In the genomic region with DNA sequence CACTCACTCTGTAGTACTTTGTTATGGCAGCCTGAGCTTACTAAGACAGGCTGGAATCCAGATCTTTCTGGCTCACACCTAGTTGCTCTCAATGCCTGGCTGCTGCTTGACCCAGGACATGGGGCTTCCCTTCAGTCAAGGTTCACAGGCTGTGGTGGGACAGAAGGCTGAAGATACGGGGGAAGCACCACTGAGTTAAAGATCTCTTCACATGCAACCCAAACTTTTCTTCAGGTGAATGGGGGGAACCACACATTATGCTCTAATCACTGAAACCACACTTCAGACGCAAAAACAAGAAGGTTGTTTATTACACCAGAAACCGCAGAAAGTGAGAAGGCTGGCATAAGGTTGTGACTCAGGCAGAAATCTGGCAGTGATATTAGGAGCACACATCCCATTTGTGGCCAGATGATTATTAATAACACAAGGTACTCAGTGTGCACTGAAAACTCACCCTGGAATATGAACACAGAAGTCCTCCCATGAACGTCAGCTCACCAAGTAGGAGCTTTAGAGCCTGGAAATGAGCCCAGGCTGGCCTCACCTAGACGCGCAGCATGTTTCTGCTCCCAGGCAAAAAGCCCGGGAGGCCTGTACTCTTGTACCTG, we compare ENCODE assay signal across 13 cellular contexts.
DNase-seq lines count a peak whose midpoint lies in the region; ATAC-seq and TF ChIP-seq lines count a peak whose summit lies in the region.
"Had no signal": no experiment of that assay in that cellular context is flagged by ENCODE, and none has a peak within 500 bp of the region (broad histone marks: within the 10 kb centered on the region; RNA-seq: fewer than 3 reads in every experiment).

No MANE protein-coding gene starts in this region.

- H3K27ac ChIP-seq in mammary epithelial cell (ENCODE audit: insufficient read depth, low read depth, low read length), result no peak overlapping the region
- no peak overlapping the region for H3K27ac ChIP-seq in smooth muscle cell (ENCODE audit: low read depth)
- H3K27ac ChIP-seq: colonic mucosa, neutrophil, SJSA1 had no signal

- H3K36me3 Mint-ChIP-seq in activated CD8-positive, alpha-beta T cell treated with anti-CD3 and anti-CD28 coated beads, Interleukin-2, amount 10 ng/mL, durations not matched to agents 7 days and 5 days (ENCODE audit: low read depth), result no peaks in the 10 kb centered on the region
- H3K36me3 Mint-ChIP-seq in activated CD8-positive, alpha-beta memory T cell treated with anti-CD3 and anti-CD28 coated beads, Interleukin-2, amount 10 ng/mL, durations not matched to agents 7 days and 5 days, result no peaks in the 10 kb centered on the region
- H3K36me3 Mint-ChIP-seq: CD4-positive, CD25-positive, alpha-beta regulatory T cell had no signal

- H3K4me1 Mint-ChIP-seq in activated CD8-positive, alpha-beta T cell treated with anti-CD3 and anti-CD28 coated beads, Interleukin-2, amount 10 ng/mL, durations not matched to agents 7 days and 5 days (ENCODE audit: low read depth), result no peaks in the 10 kb centered on the region
- no peaks in the 10 kb centered on the region for H3K4me1 Mint-ChIP-seq in activated CD8-positive, alpha-beta memory T cell treated with anti-CD3 and anti-CD28 coated beads, Interleukin-2, amount 10 ng/mL, durations not matched to agents 7 days and 5 days
- H3K4me1 Mint-ChIP-seq: CD4-positive, CD25-positive, alpha-beta regulatory T cell had no signal

- H3K9me3 Mint-ChIP-seq in activated CD8-positive, alpha-beta T cell treated with anti-CD3 and anti-CD28 coated beads, Interleukin-2, amount 10 ng/mL, durations not matched to agents 7 days and 5 days (ENCODE audit: insufficient read depth), result no peaks in the 10 kb centered on the region
- H3K9me3 Mint-ChIP-seq in activated CD8-positive, alpha-beta memory T cell treated with anti-CD3 and anti-CD28 coated beads, Interleukin-2, amount 10 ng/mL, durations not matched to agents 7 days and 5 days (ENCODE audit: low read depth), result no peaks in the 10 kb centered on the region
- H3K9me3 Mint-ChIP-seq: CD4-positive, CD25-positive, alpha-beta regulatory T cell; GM23338 had no signal

- dilution Hi-C loops in mammary epithelial cell (cut with HindIII; ENCODE audit: low sequenced_read_pairs), result no loop called here

- no TSS peak for BruUV-seq in mammary epithelial cell (replicated peaks; lab: Mats Ljungman, UMichigan)

- H3K27ac Mint-ChIP-seq in activated CD8-positive, alpha-beta T cell treated with anti-CD3 and anti-CD28 coated beads, Interleukin-2, amount 10 ng/mL, durations not matched to agents 7 days and 5 days, result no peak overlapping the region
- H3K27ac Mint-ChIP-seq in activated CD8-positive, alpha-beta memory T cell treated with anti-CD3 and anti-CD28 coated beads, Interleukin-2, amount 10 ng/mL, durations not matched to agents 7 days and 5 days, result no peak overlapping the region
- H3K27ac Mint-ChIP-seq: CD4-positive, CD25-positive, alpha-beta regulatory T cell; GM23338 had no signal

- no peaks in the 10 kb centered on the region for H3K4me1 ChIP-seq in mammary epithelial cell (ENCODE audit: insufficient read depth, low read length)
- no peaks in the 10 kb centered on the region for H3K4me1 ChIP-seq in smooth muscle cell (ENCODE audit: low read depth)
- H3K4me1 ChIP-seq: colonic mucosa, SJSA1 had no signal

- peak; percentile 89 for DNase-seq in GM12865 (ENCODE audit: low read depth)
- peak; percentile 13 for DNase-seq in mammary epithelial cell
- DNase-seq in smooth muscle cell (lab: John Stamatoyannopoulos, UW; ENCODE audit: unreplicated experiment), result no peak
- DNase-seq in activated CD8-positive, alpha-beta T cell treated with anti-CD3 and anti-CD28 coated beads, Interleukin-2, amount 10 ng/mL, durations not matched to agents 7 days and 5 days, result no peak
- no peak for DNase-seq in activated CD8-positive, alpha-beta memory T cell treated with anti-CD3 and anti-CD28 coated beads, Interleukin-2, amount 10 ng/mL, durations not matched to agents 7 days and 5 days
- DNase-seq: CD4-positive, CD25-positive, alpha-beta regulatory T cell; colonic mucosa had no signal

- H3K79me2 ChIP-seq in mammary epithelial cell (ENCODE audit: insufficient read depth, low read length) (no peaks in the 10 kb centered on the region), smooth muscle cell (ENCODE audit: low read depth) (no peaks in the 10 kb centered on the region)

- TF ChIP-seq CTCF in GM12865 (IDR thresholded peaks at IDR 0.05; ENCODE audit: insufficient read depth, low read depth, low read length, missing control alignments) (no peak), mammary epithelial cell (conservative IDR thresholded peaks at IDR 0.05 in 1 of 2, IDR thresholded peaks at IDR 0.05 in 1 of 2; ENCODE audit: extremely low read depth in 1 of 2, insufficient read depth in 1 of 2, low read depth in 1 of 2, low read length in 2 of 2) (no peak), smooth muscle cell (IDR thresholded peaks at IDR 0.05; ENCODE audit: borderline replicate concordance, insufficient read depth, poor library complexity, severe bottlenecking) (no peak)

- intact Hi-C loops in mammary epithelial cell (cut with micrococcal nuclease), result no loop called here

- H3K9me3 ChIP-seq in mammary epithelial cell (replicated peaks; ENCODE audit: insufficient read depth, low read length), result peaks cover 36% of the 10 kb centered on the region
- H3K9me3 ChIP-seq in smooth muscle cell (replicated peaks; ENCODE audit: low read depth), result no peaks in the 10 kb centered on the region
- H3K9me3 ChIP-seq: colonic mucosa, neutrophil, SJSA1 had no signal

- ATAC-seq in GM19467 (IDR thresholded peaks at IDR 0.05; ENCODE audit: unreplicated experiment) (peak; percentile 81), HG03045 (IDR thresholded peaks at IDR 0.05; ENCODE audit: unreplicated experiment) (peak; percentile 61), GM21528 (IDR thresholded peaks at IDR 0.05; ENCODE audit: low FRiP score, unreplicated experiment) (no peak)
- ATAC-seq in activated CD8-positive, alpha-beta T cell treated with anti-CD3 and anti-CD28 coated beads, Interleukin-2, amount 10 ng/mL, durations not matched to agents 7 days and 5 days, result no peak
- no peak for ATAC-seq in activated CD8-positive, alpha-beta memory T cell treated with anti-CD3 and anti-CD28 coated beads, Interleukin-2, amount 10 ng/mL, durations not matched to agents 7 days and 5 days
- ATAC-seq: GM23338 had no signal

- H3K4me2 ChIP-seq in mammary epithelial cell (ENCODE audit: insufficient read depth, low read depth, low read length) (no peak overlapping the region), smooth muscle cell (no peak overlapping the region)
- H3K4me2 ChIP-seq: GM23338 had no signal

- H3K27me3 Mint-ChIP-seq in activated CD8-positive, alpha-beta T cell treated with anti-CD3 and anti-CD28 coated beads, Interleukin-2, amount 10 ng/mL, durations not matched to agents 7 days and 5 days (ENCODE audit: low read depth), result no peaks in the 10 kb centered on the region
- H3K27me3 Mint-ChIP-seq in activated CD8-positive, alpha-beta memory T cell treated with anti-CD3 and anti-CD28 coated beads, Interleukin-2, amount 10 ng/mL, durations not matched to agents 7 days and 5 days, result no peaks in the 10 kb centered on the region
- H3K27me3 Mint-ChIP-seq: CD4-positive, CD25-positive, alpha-beta regulatory T cell had no signal

- H3K36me3 ChIP-seq in mammary epithelial cell (ENCODE audit: insufficient read depth, low read length) (no peaks in the 10 kb centered on the region), smooth muscle cell (ENCODE audit: low read depth) (no peaks in the 10 kb centered on the region)
- H3K36me3 ChIP-seq: colonic mucosa, neutrophil, SJSA1 had no signal

- CTCF ChIA-PET in mammary epithelial cell (lab: Charles Lee; ENCODE audit: low non-redundant PET), result no interaction called here
- CTCF ChIA-PET in activated CD8-positive, alpha-beta T cell treated with anti-CD3 and anti-CD28 coated beads, Interleukin-2, amount 10 ng/mL, durations not matched to agents 7 days and 5 days (lab: Charles Lee), result no interaction called here
- CTCF ChIA-PET in activated CD8-positive, alpha-beta memory T cell treated with anti-CD3 and anti-CD28 coated beads, Interleukin-2, amount 10 ng/mL, durations not matched to agents 7 days and 5 days (lab: Charles Lee), result no interaction called here

- H4K20me1 ChIP-seq in mammary epithelial cell (ENCODE audit: insufficient read depth, low read length) (no peaks in the 10 kb centered on the region), smooth muscle cell (ENCODE audit: low read depth) (no peaks in the 10 kb centered on the region)

- H3K4me3 Mint-ChIP-seq in activated CD8-positive, alpha-beta T cell treated with anti-CD3 and anti-CD28 coated beads, Interleukin-2, amount 10 ng/mL, durations not matched to agents 7 days and 5 days, result no peak overlapping the region
- no peak overlapping the region for H3K4me3 Mint-ChIP-seq in activated CD8-positive, alpha-beta memory T cell treated with anti-CD3 and anti-CD28 coated beads, Interleukin-2, amount 10 ng/mL, durations not matched to agents 7 days and 5 days
- H3K4me3 Mint-ChIP-seq: CD4-positive, CD25-positive, alpha-beta regulatory T cell; GM23338 had no signal

- H3K27me3 ChIP-seq in mammary epithelial cell (ENCODE audit: insufficient read depth, low read length), result no peaks in the 10 kb centered on the region
- H3K27me3 ChIP-seq in smooth muscle cell (ENCODE audit: low read depth), result no peaks in the 10 kb centered on the region
- H3K27me3 ChIP-seq: colonic mucosa, neutrophil, SJSA1 had no signal

- no peak overlapping the region for H3K4me3 ChIP-seq in GM12865 (ENCODE audit: low read depth, low read length)
- H3K4me3 ChIP-seq in mammary epithelial cell (replicated peaks in 1 of 3; ENCODE audit: insufficient read depth in 1 of 3, low read depth in 2 of 3, low read length in 3 of 3), result no peak overlapping the region
- no peak overlapping the region for H3K4me3 ChIP-seq in smooth muscle cell
- H3K4me3 ChIP-seq: colonic mucosa, GM23338, SJSA1 had no signal

- H2AFZ ChIP-seq in mammary epithelial cell (ENCODE audit: low read depth, low read length) (no peak overlapping the region), smooth muscle cell (ENCODE audit: low read depth) (no peak overlapping the region)
- H2AFZ ChIP-seq: GM23338 had no signal

- WGBS in mammary epithelial cell (ENCODE audit: low coverage, missing lambda C conversion rate), result 69% methylated on average over 6 of the region's 7 CpGs
- WGBS in smooth muscle cell (ENCODE audit: low lambda C conversion rate), result 94% methylated on average over 7 of the region's 7 CpGs

- no peak overlapping the region for H3K9ac ChIP-seq in mammary epithelial cell (ENCODE audit: insufficient read depth, low read length)
- no peak overlapping the region for H3K9ac ChIP-seq in smooth muscle cell (ENCODE audit: low read depth)

- POLR2A ChIA-PET in activated CD8-positive, alpha-beta T cell treated with anti-CD3 and anti-CD28 coated beads, Interleukin-2, amount 10 ng/mL, durations not matched to agents 7 days and 5 days (lab: Charles Lee), result no interaction called here

- H3F3A ChIP-seq in smooth muscle cell (ENCODE audit: low read depth), result no peaks in the 10 kb centered on the region

- in situ Hi-C loops in mammary epithelial cell (cut with MboI; ENCODE audit: low sequenced_read_pairs in 2 of 2), result no loop called here

Comparison
In these comparisons a context has a peak if more than half of its experiments do, and no peak if none do; other contexts are left out.
1. DNase-seq: peak in GM12865 (single experiment) and mammary epithelial cell (single experiment); none in smooth muscle cell (single experiment), activated CD8-positive, alpha-beta T cell treated with anti-CD3 and anti-CD28 coated beads, Interleukin-2, amount 10 ng/mL, durations not matched to agents 7 days and 5 days (single experiment) and activated CD8-positive, alpha-beta memory T cell treated with anti-CD3 and anti-CD28 coated beads, Interleukin-2, amount 10 ng/mL, durations not matched to agents 7 days and 5 days (single experiment).
2. ATAC-seq: peak in GM19467 (single experiment) and HG03045 (single experiment); none in activated CD8-positive, alpha-beta T cell treated with anti-CD3 and anti-CD28 coated beads, Interleukin-2, amount 10 ng/mL, durations not matched to agents 7 days and 5 days (single experiment), GM21528 (single experiment) and activated CD8-positive, alpha-beta memory T cell treated with anti-CD3 and anti-CD28 coated beads, Interleukin-2, amount 10 ng/mL, durations not matched to agents 7 days and 5 days (single experiment).